8 cellular contexts compared by ENCODE assay signal in genomic region chr16:46972429-46972970, GRCh38. TPM values are rescaled to one million over a fixed set of nuclear protein-coding genes. Genes with fewer than 3 reads are reported as not detected.
DNase-seq lines count a peak whose midpoint lies in the region; ATAC-seq and TF ChIP-seq lines count a peak whose summit lies in the region.

No MANE protein-coding gene starts in this region.

- H3K27ac Mint-ChIP-seq in endodermal cell (peak overlapping the region; percentile 94), naive B cell (peak overlapping the region; percentile 97 to 99 (median 97))

- H3K9ac ChIP-seq in endodermal cell (ENCODE audit: extremely low read depth, low read length, poor library complexity, severe bottlenecking): peak overlapping the region; percentile 86

- DNase-seq in NCI-H524 (lab: John Stamatoyannopoulos, UW) (peak; percentile 25 to 46), NCI-H524 treated with DMSO at 0.1 percent for 48 hours (lab: John Stamatoyannopoulos, UW) (no peak), HPDE6-E6E7 (ENCODE audit: extremely low spot score) (peak; percentile 19), SK-MEL-5 (ENCODE audit: low read depth, low spot score) (peak; percentile 11), endodermal cell (no peak), naive B cell (no peak), DMS153 (lab: John Stamatoyannopoulos, UW) (no peak), epidermal melanocyte (ENCODE audit: insufficient read length, low spot score) (no peak)

- H3K4me3 Mint-ChIP-seq in endodermal cell (peak overlapping the region; percentile 87), naive B cell (peak overlapping the region; percentile 84 to 97 (median 92))

- peaks cover 3% of the 10 kb centered on the region for H3K4me1 ChIP-seq in endodermal cell (ENCODE audit: control insufficient read depth, insufficient read depth, low read length)

- H3K36me3 Mint-ChIP-seq in endodermal cell (ENCODE audit: low read depth) (peaks cover 35% of the 10 kb centered on the region), naive B cell (peaks cover 2 to 4% of the 10 kb centered on the region in 2 donors)

- H3K27ac ChIP-seq in endodermal cell (ENCODE audit: low read depth, low read length): peak overlapping the region; percentile 95

- H3K9me3 Mint-ChIP-seq in endodermal cell (no peaks in the 10 kb centered on the region), naive B cell (no peaks in the 10 kb centered on the region)

- no peak for TF ChIP-seq CTCF in endodermal cell (conservative IDR thresholded peaks at IDR 0.05)

- H3K27me3 Mint-ChIP-seq in endodermal cell (ENCODE audit: insufficient read depth) (no peaks in the 10 kb centered on the region), naive B cell (no peaks in the 10 kb centered on the region)

- H3K4me3 ChIP-seq in endodermal cell (ENCODE audit: low read length): peak overlapping the region; percentile 95

- H3K36me3 ChIP-seq in endodermal cell (ENCODE audit: control insufficient read depth, insufficient read depth, low read length): peaks cover 42% of the 10 kb centered on the region

- ATAC-seq in naive B cell (ENCODE audit: low read depth in 2 of 2): peak in 1 of 2 donors; percentile 6

- H3K4me1 Mint-ChIP-seq in endodermal cell (peaks cover 23% of the 10 kb centered on the region), naive B cell (peaks cover 36 to 51% (median 43%) of the 10 kb centered on the region in 3 donors)

- H3K27me3 ChIP-seq in endodermal cell (ENCODE audit: control insufficient read depth, insufficient read depth, low read length, poor library complexity, severe bottlenecking): no peaks in the 10 kb centered on the region

- H3K9me3 ChIP-seq in endodermal cell (ENCODE audit: control insufficient read depth, low read length): no peaks in the 10 kb centered on the region

- in situ Hi-C loops in SK-MEL-5 (cut with HindIII; ENCODE audit: low pct_unique_long_range_greater_than_20kb, low sequenced_read_pairs): no loop called here

- 9 to 24% methylated on average over 6 to 20 of the region's 20 CpGs for WGBS in endodermal cell (ENCODE audit: insufficient coverage in 1 of 2, insufficient read length in 1 of 2), 2 experiments

RNA-seq across cellular contexts. Expression of gene DNAJA2, which starts 1.0 kb away (rescaled TPM):
- 74.3 and 86.4 TPM in 2 replicates for total RNA-seq in SK-MEL-5 (2014; rRNA removed; shearing (Covaris generic))
- polyA plus RNA-seq in SK-MEL-5 (2015; cell fraction: cytosol; rRNA removed): 28.6 and 37.5 TPM in 2 replicates
- 22.2 and 23.2 TPM in 2 replicates for polyA plus RNA-seq in SK-MEL-5 (2015; cell fraction: nucleus; rRNA removed)
- 10 to 100 TPM; 65.1 to 68.2 TPM for total RNA-seq in endodermal cell
- polyA plus RNA-seq in endodermal cell (2013, experiment 1 of 2): 55.4 TPM
- 50.8 TPM for polyA plus RNA-seq in endodermal cell (2013, experiment 2 of 2)
- 10 to 100 TPM; 43.2 to 80.8 (median 63.3) TPM for polyA plus RNA-seq in naive B cell (ENCODE audit: low read depth in 6 of 6)

Comparison
In these comparisons a context has a peak if more than half of its experiments do, and no peak if none do; other contexts are left out.
1. DNase-seq: peak in NCI-H524 (2 of 2), HPDE6-E6E7 (single experiment) and SK-MEL-5 (single experiment); none in NCI-H524 treated with DMSO at 0.1 percent for 48 hours (single experiment), endodermal cell (single experiment), naive B cell (single experiment), DMS153 (single experiment) and epidermal melanocyte (single experiment).